Comparison of ENCODE assay signal across 28 cellular contexts in the genomic region with DNA sequence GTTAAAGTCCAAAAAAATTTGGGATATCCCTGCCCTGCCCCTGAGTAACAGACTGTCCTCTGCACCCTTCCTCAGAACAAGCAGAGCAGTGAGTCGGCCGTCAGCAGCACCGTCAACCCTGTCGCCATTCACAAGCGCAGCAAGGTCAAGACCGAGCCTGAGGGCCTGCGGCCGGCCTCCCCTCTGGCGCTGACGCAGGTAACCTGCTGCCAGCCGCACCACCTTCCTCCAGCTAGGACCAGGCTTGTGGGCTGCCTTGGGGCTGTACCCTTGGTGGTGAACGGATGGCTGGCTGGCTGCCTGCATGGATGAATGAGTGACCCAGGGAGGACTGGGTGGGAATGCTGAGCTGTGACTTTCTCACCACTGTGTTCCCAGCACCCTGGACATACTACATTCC.
"Had no signal": no experiment of that assay in that cellular context is flagged by ENCODE, and none has a peak within 500 bp of the region (broad histone marks: within the 10 kb centered on the region; RNA-seq: fewer than 3 reads in every experiment).

No MANE protein-coding gene starts in this region.

- H3K27ac Mint-ChIP-seq: naive B cell; naive thymus-derived CD8-positive, alpha-beta T cell; natural killer cell treated with Interleukin-12 subunit alpha and Interleukin-12 subunit beta and Interleukin-15 and Interleukin-18, amount 100 ng/mL, for 72 hours; nephron progenitor cell; progenitor cell of endocrine pancreas; stimulated activated effector memory CD8-positive, alpha-beta T cell treated with anti-CD3 and anti-CD28 coated beads, Interleukin-12 subunit alpha, Interleukin-12 subunit beta, amount 100 ng/mL, for 72 hours; stimulated activated naive B cell treated with anti-CD40 and anti-IgM and Interleukin-4, amounts not matched to agents 10 μg/mL and 1 μg/mL and 100 μg/mL, for 72 hours had no signal

- H3K4me1 ChIP-seq: parathyroid adenoma, psoas muscle, right lobe of liver, sigmoid colon, stomach, thyroid gland, tibial nerve, upper lobe of left lung, uterus had no signal

- H3K9me3 Mint-ChIP-seq: natural killer cell treated with Interleukin-12 subunit alpha and Interleukin-12 subunit beta and Interleukin-15 and Interleukin-18, amount 100 ng/mL, for 72 hours; nephron progenitor cell; neural crest cell had no signal

- H3K4me1 Mint-ChIP-seq: naive B cell; nephron progenitor cell; stimulated activated effector memory CD8-positive, alpha-beta T cell treated with anti-CD3 and anti-CD28 coated beads, Interleukin-12 subunit alpha, Interleukin-12 subunit beta, amount 100 ng/mL, for 72 hours; stimulated activated naive B cell treated with anti-CD40 and anti-IgM and Interleukin-4, amounts not matched to agents 10 μg/mL and 1 μg/mL and 100 μg/mL, for 72 hours had no signal

- ATAC-seq: naive thymus-derived CD8-positive, alpha-beta T cell; psoas muscle; right lobe of liver; stimulated activated effector memory CD8-positive, alpha-beta T cell treated with anti-CD3 and anti-CD28 coated beads, Interleukin-12 subunit alpha, Interleukin-12 subunit beta, amount 100 ng/mL, for 72 hours; stimulated activated naive B cell treated with anti-CD40 and anti-IgM and Interleukin-4, amounts not matched to agents 10 μg/mL and 1 μg/mL and 100 μg/mL, for 72 hours had no signal

- H3K36me3 Mint-ChIP-seq: naive B cell; naive thymus-derived CD8-positive, alpha-beta T cell; natural killer cell treated with Interleukin-12 subunit alpha and Interleukin-12 subunit beta and Interleukin-15 and Interleukin-18, amount 100 ng/mL, for 72 hours; stimulated activated effector memory CD8-positive, alpha-beta T cell treated with anti-CD3 and anti-CD28 coated beads, Interleukin-12 subunit alpha, Interleukin-12 subunit beta, amount 100 ng/mL, for 72 hours; stimulated activated naive B cell treated with anti-CD40 and anti-IgM and Interleukin-4, amounts not matched to agents 10 μg/mL and 1 μg/mL and 100 μg/mL, for 72 hours had no signal

- H3K36me3 ChIP-seq: ovary, right lobe of liver, thyroid gland, upper lobe of left lung, uterus had no signal

- H2AFZ ChIP-seq: parathyroid adenoma had no signal

- H3K9me3 ChIP-seq: ovary, psoas muscle, right lobe of liver, sigmoid colon, stomach, thoracic aorta, thyroid gland, tibial nerve, upper lobe of left lung, uterus had no signal

- H3K27ac ChIP-seq: ovary, parathyroid adenoma, psoas muscle, right lobe of liver, sigmoid colon, stomach, thoracic aorta, thyroid gland, tibial nerve, upper lobe of left lung, uterus had no signal

- H3K4me3 ChIP-seq: ovary, psoas muscle, right lobe of liver, sigmoid colon, stomach, thoracic aorta, thyroid gland, tibial nerve, upper lobe of left lung, uterus had no signal

- FAIRE-seq: small intestine had no signal

- H3K27me3 ChIP-seq: ovary, right lobe of liver, sigmoid colon, stomach, thyroid gland, tibial nerve, upper lobe of left lung, uterus had no signal

- DNase-seq: naive B cell; naive thymus-derived CD8-positive, alpha-beta T cell; nephron progenitor cell; occipital lobe; ovary; psoas muscle; right cardiac atrium; right lobe of liver; sigmoid colon; stimulated activated CD4-positive, alpha-beta T cell treated with anti-CD3 and anti-CD28 coated beads, Interleukin-15, amount 100 ng/mL, for 24 hours; stimulated activated CD4-positive, alpha-beta T cell treated with anti-CD3 and anti-CD28 coated beads, Interleukin-2, amount 100 ng/mL, for 24 hours; stimulated activated CD4-positive, alpha-beta T cell treated with anti-CD3 and anti-CD28 coated beads, Interleukin-2, amount 100 ng/mL, for 48 hours; stimulated activated CD4-positive, alpha-beta T cell treated with anti-CD3 and anti-CD28 coated beads, Interleukin-4, amount 100 ng/mL, for 24 hours; stimulated activated naive B cell treated with anti-CD40 and anti-IgM and Interleukin-4, amounts not matched to agents 10 μg/mL and 1 μg/mL and 100 μg/mL, for 72 hours; stimulated activated naive CD4-positive, alpha-beta T cell treated with Interleukin-2 at 50 U/mL for 16 hours; stomach; trophoblast cell; upper lobe of left lung; uterus had no signal

- H3K79me2 ChIP-seq: parathyroid adenoma had no signal

- H3K9ac ChIP-seq: parathyroid adenoma had no signal

- H3K27me3 Mint-ChIP-seq: naive B cell; natural killer cell treated with Interleukin-12 subunit alpha and Interleukin-12 subunit beta and Interleukin-15 and Interleukin-18, amount 100 ng/mL, for 72 hours; stimulated activated naive B cell treated with anti-CD40 and anti-IgM and Interleukin-4, amounts not matched to agents 10 μg/mL and 1 μg/mL and 100 μg/mL, for 72 hours had no signal

- H3K4me3 Mint-ChIP-seq: naive B cell; naive thymus-derived CD8-positive, alpha-beta T cell; natural killer cell treated with Interleukin-12 subunit alpha and Interleukin-12 subunit beta and Interleukin-15 and Interleukin-18, amount 100 ng/mL, for 72 hours; nephron progenitor cell; neural crest cell; stimulated activated effector memory CD8-positive, alpha-beta T cell treated with anti-CD3 and anti-CD28 coated beads, Interleukin-12 subunit alpha, Interleukin-12 subunit beta, amount 100 ng/mL, for 72 hours; stimulated activated naive B cell treated with anti-CD40 and anti-IgM and Interleukin-4, amounts not matched to agents 10 μg/mL and 1 μg/mL and 100 μg/mL, for 72 hours had no signal
